8 cellular contexts compared by ENCODE assay signal in the genomic region with DNA sequence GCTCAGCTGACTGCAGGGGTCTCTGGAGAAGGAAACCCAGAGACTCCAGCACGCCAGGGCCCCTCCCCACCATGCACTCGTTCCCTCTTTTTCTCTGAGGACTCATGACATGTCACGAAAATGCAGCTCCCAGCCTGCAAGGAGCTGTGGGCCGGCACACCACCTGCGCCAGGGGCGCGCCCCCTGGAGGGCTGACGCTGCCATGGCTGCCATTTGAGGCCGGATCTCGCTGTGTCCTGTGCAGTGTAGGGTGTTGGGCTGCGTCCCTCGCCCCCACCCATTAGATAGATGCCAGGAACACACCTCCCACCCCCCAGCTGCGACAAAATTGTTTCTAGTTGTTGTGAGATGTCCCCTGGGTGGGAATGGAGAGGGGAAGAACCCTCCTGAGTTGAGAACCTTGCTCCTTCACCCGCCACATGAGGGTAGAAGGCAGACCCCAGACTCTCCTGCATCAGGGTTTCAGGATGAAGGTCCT. TPM values are rescaled to one million over a fixed set of nuclear protein-coding genes. Genes with fewer than 3 reads are reported as not detected.
A peak's percentile ranks its signal among the peaks of the same experiment; 100 is the strongest.
DNase-seq lines count a peak whose midpoint lies in the region; ATAC-seq and TF ChIP-seq lines count a peak whose summit lies in the region.
"Had no signal": no experiment of that assay in that cellular context is flagged by ENCODE, and none has a peak within 500 bp of the region (broad histone marks: within the 10 kb centered on the region; RNA-seq: fewer than 3 reads in every experiment).

No MANE protein-coding gene starts in this region.

- peak; percentile 81 to 82 (median 82) for ATAC-seq in natural killer cell

- no peak overlapping the region for H3K4me3 Mint-ChIP-seq in endothelial cell (ENCODE audit: unreplicated experiment)
- no peak overlapping the region for H3K4me3 Mint-ChIP-seq in natural killer cell
- peak overlapping the region; percentile 13 for H3K4me3 Mint-ChIP-seq in stimulated activated naive CD8-positive, alpha-beta T cell treated with anti-CD3 and anti-CD28 coated beads, Interleukin-15, Interleukin-2, amounts not matched to agents 100 ng/mL and 50 ng/mL, for 24 hours

- H3K9me3 Mint-ChIP-seq in endothelial cell (ENCODE audit: unreplicated experiment) (no peaks in the 10 kb centered on the region), natural killer cell (no peaks in the 10 kb centered on the region)
- no peaks in the 10 kb centered on the region for H3K9me3 Mint-ChIP-seq in stimulated activated naive CD8-positive, alpha-beta T cell treated with anti-CD3 and anti-CD28 coated beads, Interleukin-15, Interleukin-2, amounts not matched to agents 100 ng/mL and 50 ng/mL, for 24 hours

- intact Hi-C loops in natural killer cell (cut with micrococcal nuclease), result loop anchor here (1.0 kb wide), 2 partner anchors 64 to 91 kb away; no protein-coding TSS in a partner anchor

- H3K4me1 Mint-ChIP-seq in endothelial cell (ENCODE audit: unreplicated experiment), result peaks cover 7% of the 10 kb centered on the region
- H3K4me1 Mint-ChIP-seq in natural killer cell, result peaks cover 27 to 40% of the 10 kb centered on the region in 2 donors
- peaks cover 61% of the 10 kb centered on the region for H3K4me1 Mint-ChIP-seq in stimulated activated naive CD8-positive, alpha-beta T cell treated with anti-CD3 and anti-CD28 coated beads, Interleukin-15, Interleukin-2, amounts not matched to agents 100 ng/mL and 50 ng/mL, for 24 hours (ENCODE audit: low read depth)

- peak; percentile 88 for TF ChIP-seq CTCF in endothelial cell (IDR thresholded peaks at IDR 0.05; ENCODE audit: unreplicated experiment)
- TF ChIP-seq CTCF in natural killer cell (IDR thresholded peaks at IDR 0.05), result peak; percentile 93

- DNase-seq in NCI-H2227 treated with DMSO at 0.1 percent for 48 hours (lab: John Stamatoyannopoulos, UW) (peak; percentile 26), endothelial cell (ENCODE audit: low spot score) (peak; percentile 85), natural killer cell (peak; percentile 69), DMS79 (lab: John Stamatoyannopoulos, UW) (no peak)
- peak; percentile 47 to 65 (median 61) for DNase-seq in activated CD8-positive, alpha-beta memory T cell treated with anti-CD3 and anti-CD28 coated beads for 48 hours (ENCODE audit: low read depth in 2 of 3, low spot score in 2 of 3)

- H3K36me3 Mint-ChIP-seq in endothelial cell (ENCODE audit: low read depth, unreplicated experiment) (peaks cover 20% of the 10 kb centered on the region), natural killer cell (no peaks in the 10 kb centered on the region)
- peaks cover 65% of the 10 kb centered on the region for H3K36me3 Mint-ChIP-seq in stimulated activated naive CD8-positive, alpha-beta T cell treated with anti-CD3 and anti-CD28 coated beads, Interleukin-15, Interleukin-2, amounts not matched to agents 100 ng/mL and 50 ng/mL, for 24 hours (ENCODE audit: low read depth)

- H3K27me3 Mint-ChIP-seq in endothelial cell (ENCODE audit: unreplicated experiment) (peaks cover 6% of the 10 kb centered on the region), natural killer cell (ENCODE audit: low read depth in 2 of 2) (no peaks in the 10 kb centered on the region)
- H3K27me3 Mint-ChIP-seq in stimulated activated naive CD8-positive, alpha-beta T cell treated with anti-CD3 and anti-CD28 coated beads, Interleukin-15, Interleukin-2, amounts not matched to agents 100 ng/mL and 50 ng/mL, for 24 hours, result no peaks in the 10 kb centered on the region

- H3K27ac Mint-ChIP-seq in endothelial cell (ENCODE audit: unreplicated experiment), result no peak overlapping the region
- no peak overlapping the region for H3K27ac Mint-ChIP-seq in natural killer cell
- H3K27ac Mint-ChIP-seq in stimulated activated naive CD8-positive, alpha-beta T cell treated with anti-CD3 and anti-CD28 coated beads, Interleukin-15, Interleukin-2, amounts not matched to agents 100 ng/mL and 50 ng/mL, for 24 hours, result no peak overlapping the region

- TF ChIP-seq POLR2A in GM18526 (IDR thresholded peaks at IDR 0.05; ENCODE audit: extremely low read depth, insufficient read length), result peak; percentile 49

RNA-seq across cellular contexts. Expression of gene SYNGR2, which starts 8.2 kb away (rescaled TPM):
- total RNA-seq in endothelial cell (ENCODE audit: unreplicated experiment), result 72.6 TPM
- 10 to 100 TPM; 41.2 to 62.1 (median 43.5) TPM for total RNA-seq in natural killer cell

RNA-seq across cellular contexts. Expression of gene TK1, which starts 10.3 kb away (rescaled TPM):
- total RNA-seq in endothelial cell (ENCODE audit: unreplicated experiment) (23.8 TPM), natural killer cell (1 to 10 TPM; 2.1 to 5.1 (median 3.9) TPM)

RNA-seq across cellular contexts. Expression of gene AFMID, which starts 10.6 kb away (rescaled TPM):
- total RNA-seq in endothelial cell (ENCODE audit: unreplicated experiment) (135 TPM), natural killer cell (1 to 10 TPM; 2.2 to 4.1 (median 2.3) TPM)

RNA-seq across cellular contexts. Expression of gene C17orf99, which starts 30.4 kb away (rescaled TPM):
- total RNA-seq in endothelial cell (ENCODE audit: unreplicated experiment) (not detected), natural killer cell (not detected)
- total RNA-seq: mononuclear cell had no signal

RNA-seq across cellular contexts. Expression of gene BIRC5, which starts 37.5 kb away (rescaled TPM):
- total RNA-seq in endothelial cell (ENCODE audit: unreplicated experiment) (22.0 TPM), natural killer cell (1 to 10 TPM in 2 of 3 donors, under 1 TPM in 1; 0.73 to 1.9 (median 1.2) TPM)

Comparison
In these comparisons a context has a peak if more than half of its experiments do, and no peak if none do; other contexts are left out.
1. RNA of gene AFMID, which starts 10.6 kb away (total RNA-seq): 135 TPM in endothelial cell (single experiment); 2.2 to 4.1 TPM in natural killer cell; every median in the first group is over 10 times any median in the second.